ENCODE assay signal across 8 cellular contexts in the genomic region with DNA sequence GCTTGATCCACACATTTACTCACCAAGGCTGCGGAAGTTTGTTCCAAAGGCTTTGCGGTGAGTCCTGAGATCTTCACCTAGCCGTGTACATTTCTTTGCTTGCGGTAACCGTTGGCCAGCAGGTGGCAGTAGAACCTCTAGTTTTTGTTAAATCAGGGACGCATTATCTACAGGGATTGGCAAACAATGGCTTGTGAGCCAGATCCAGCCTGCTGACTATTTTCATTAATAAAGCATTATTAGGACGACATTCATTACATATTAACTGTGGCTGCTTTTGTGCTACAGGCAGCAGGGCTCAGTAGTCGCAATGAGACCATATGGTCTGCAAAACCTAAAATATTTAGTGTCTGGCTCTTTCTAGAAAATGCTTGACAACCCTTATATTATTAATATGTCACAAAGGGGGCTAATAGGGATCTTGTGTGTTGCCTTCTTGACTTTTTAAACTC.
DNase-seq lines count a peak whose midpoint lies in the region; ATAC-seq, FAIRE-seq and TF ChIP-seq lines count a peak whose summit lies in the region.

No MANE protein-coding gene starts in this region.

- no peaks in the 10 kb centered on the region for H3K36me3 ChIP-seq in tibial artery

- FAIRE-seq in RCC 7860 (lab: Jason Lieb, UNC): peak; percentile 67

- no peaks in the 10 kb centered on the region for H3K9me3 ChIP-seq in tibial artery

- H3K27ac ChIP-seq in tibial artery: no peak overlapping the region

- H3K27me3 ChIP-seq in tibial artery: no peaks in the 10 kb centered on the region

- peak; percentile 88 for TF ChIP-seq CTCF in foreskin fibroblast (IDR thresholded peaks at IDR 0.05; ENCODE audit: low read depth, low read length)
- peak; percentile 53 to 58 for TF ChIP-seq CTCF in tibial artery (IDR thresholded peaks at IDR 0.05)

- intact Hi-C loops in tibial artery (cut with DNase I; ENCODE audit: low total_unique reads): no loop called here

- DNase-seq in AG20443 (ENCODE audit: low spot score) (peak; percentile 79), LHCN-M2 (ENCODE audit: low read depth) (peak; percentile 60), RCC 7860 (ENCODE audit: low spot score) (peak; percentile 60), foreskin fibroblast (peak; percentile 35 to 86), occipital lobe (lab: John Stamatoyannopoulos, UW) (peak; percentile 68), tibial artery (peak; percentile 71 to 74)
- DNase-seq in activated T-helper 1 cell treated with anti-CD3 and anti-CD28 coated beads, Interleukin-2, amount 50 U/mL, for 16 hours (ENCODE audit: low read depth in 1 of 2, low spot score in 1 of 2): peak; percentile 17 to 32

- no peaks in the 10 kb centered on the region for H3K4me1 ChIP-seq in tibial artery

- ATAC-seq in GM19035 (IDR thresholded peaks at IDR 0.05; ENCODE audit: unreplicated experiment): peak; percentile 81

- H3K4me3 ChIP-seq in foreskin fibroblast (ENCODE audit: low read depth in 1 of 2, low read length in 2 of 2) (no peak overlapping the region), tibial artery (no peak overlapping the region)

Comparison
In these comparisons a context has a peak if more than half of its experiments do, and no peak if none do; other contexts are left out.
1. DNase-seq: peak in every context shown above with its lines; median percentile 79 in AG20443; 72 in tibial artery; 68 in occipital lobe; 60 in foreskin fibroblast; 60 in LHCN-M2; 60 in RCC 7860; 24 in activated T-helper 1 cell treated with anti-CD3 and anti-CD28 coated beads, Interleukin-2, amount 50 U/mL, for 16 hours.